In genomic region chr19:13906525-13906904, GRCh38 we compare ENCODE assay signal across 8 cellular contexts. TPM values are rescaled to one million over a fixed set of nuclear protein-coding genes. Genes with fewer than 3 reads are reported as not detected.
DNase-seq lines count a peak whose midpoint lies in the region; ATAC-seq and TF ChIP-seq lines count a peak whose summit lies in the region.

No MANE protein-coding gene starts in this region.

- TF ChIP-seq POLR2A in body of pancreas (IDR thresholded peaks at IDR 0.05) (no peak), suprapubic skin (IDR thresholded peaks at IDR 0.05) (no peak)

- ATAC-seq in GM21723 (IDR thresholded peaks at IDR 0.05; ENCODE audit: unreplicated experiment): peak; percentile 31
- peak; percentile 41 for ATAC-seq in body of pancreas

- intact Hi-C loops in body of pancreas (cut with DNase I): no loop called here

- peaks cover 39% of the 10 kb centered on the region for H3K4me1 ChIP-seq in body of pancreas
- H3K4me1 ChIP-seq in suprapubic skin: peaks cover 17% of the 10 kb centered on the region

- TF ChIP-seq EP300 in suprapubic skin (IDR thresholded peaks at IDR 0.05): no peak

- no peaks in the 10 kb centered on the region for H3K36me3 ChIP-seq in body of pancreas (replicated peaks in 1 of 2; ENCODE audit: insufficient read depth in 1 of 2, low read depth in 2 of 2)
- peaks cover 4% of the 10 kb centered on the region for H3K36me3 ChIP-seq in suprapubic skin

- TF ChIP-seq CTCF in AG09309 (IDR thresholded peaks at IDR 0.05; ENCODE audit: control insufficient read depth, insufficient read depth, low read depth, low read length, missing control alignments) (no peak), body of pancreas (IDR thresholded peaks at IDR 0.05) (no peak), suprapubic skin (IDR thresholded peaks at IDR 0.05) (no peak)

- peak overlapping the region; percentile 76 for H3K4me3 ChIP-seq in AG09309 (ENCODE audit: control insufficient read depth, low read depth, low read length)
- peak overlapping the region; percentile 46 to 77 for H3K4me3 ChIP-seq in body of pancreas
- peak overlapping the region; percentile 92 for H3K4me3 ChIP-seq in suprapubic skin

- H3K27me3 ChIP-seq in body of pancreas (no peaks in the 10 kb centered on the region), suprapubic skin (no peaks in the 10 kb centered on the region)

- H3K9me3 ChIP-seq in body of pancreas (no peaks in the 10 kb centered on the region), suprapubic skin (no peaks in the 10 kb centered on the region)

- DNase-seq in AG09309 (ENCODE audit: low read depth) (no peak), NCI-H82 treated with DMSO at 0.1 percent for 48 hours (lab: John Stamatoyannopoulos, UW; ENCODE audit: unreplicated experiment) (peak; percentile 11), body of pancreas (peak; percentile 59 to 70 (median 64)), left kidney (ENCODE audit: low read depth, low spot score) (peak; percentile 23), suprapubic skin (ENCODE audit: low spot score in 2 of 2) (no peak), AG08396 (ENCODE audit: low spot score) (no peak), NCI-H1930 (lab: John Stamatoyannopoulos, UW) (no peak)

- H3K27ac ChIP-seq in body of pancreas (peak overlapping the region; percentile 63 to 90 (median 78)), suprapubic skin (peak overlapping the region; percentile 83)

- WGBS in body of pancreas, 2 donors: 0 to 4% methylated on average over 1 to 10 of the region's 12 CpGs
- WGBS in suprapubic skin: no CpG with 5 or more reads among the region's 12 CpGs

RNA-seq across cellular contexts. Expression of gene CC2D1A, which starts 0.5 kb away (rescaled TPM):
- 10 to 100 TPM; 35.5 to 52.1 TPM for total RNA-seq in body of pancreas
- 10 to 100 TPM; 48.0 to 94.9 (median 66.7) TPM for total RNA-seq in suprapubic skin

RNA-seq across cellular contexts. Expression of gene BRME1, which starts 0.6 kb away (rescaled TPM):
- total RNA-seq in body of pancreas (1 to 10 TPM; 3.0 to 4.9 TPM), suprapubic skin (10 to 100 TPM in 2 of 4 donors, 1 to 10 TPM in 2; 7.6 to 23.0 (median 9.9) TPM)

RNA-seq across cellular contexts. Expression of gene NANOS3, which starts 29.6 kb away (rescaled TPM):
- not detected for total RNA-seq in body of pancreas
- total RNA-seq in suprapubic skin: not detected

RNA-seq across cellular contexts. Expression of gene PODNL1, which starts 31.7 kb away (rescaled TPM):
- total RNA-seq in body of pancreas (under 1 TPM in 1 of 2 donors, not detected in 1; 0.66 TPM), suprapubic skin (10 to 100 TPM in 1 of 4 donors, 1 to 10 TPM in 3; 2.3 to 10.6 (median 5.7) TPM)

RNA-seq across cellular contexts. Expression of gene DCAF15, which starts 45.8 kb away (rescaled TPM):
- total RNA-seq in body of pancreas (10 to 100 TPM in 1 of 2 donors, 1 to 10 TPM in 1; 7.0 to 20.4 TPM), suprapubic skin (10 to 100 TPM; 38.3 to 52.3 (median 46.2) TPM)

Comparison
In these comparisons a context has a peak if more than half of its experiments do, and no peak if none do; other contexts are left out.
1. DNase-seq: peak in NCI-H82 treated with DMSO at 0.1 percent for 48 hours (single experiment), body of pancreas (4 of 4) and left kidney (single experiment); none in AG09309 (single experiment), suprapubic skin (0 of 2), AG08396 (single experiment) and NCI-H1930 (0 of 2).
2. Peak in every context shown above with its lines, with median percentiles within 50 percentile points of each other: H3K4me3 ChIP-seq.